In the genomic region with DNA sequence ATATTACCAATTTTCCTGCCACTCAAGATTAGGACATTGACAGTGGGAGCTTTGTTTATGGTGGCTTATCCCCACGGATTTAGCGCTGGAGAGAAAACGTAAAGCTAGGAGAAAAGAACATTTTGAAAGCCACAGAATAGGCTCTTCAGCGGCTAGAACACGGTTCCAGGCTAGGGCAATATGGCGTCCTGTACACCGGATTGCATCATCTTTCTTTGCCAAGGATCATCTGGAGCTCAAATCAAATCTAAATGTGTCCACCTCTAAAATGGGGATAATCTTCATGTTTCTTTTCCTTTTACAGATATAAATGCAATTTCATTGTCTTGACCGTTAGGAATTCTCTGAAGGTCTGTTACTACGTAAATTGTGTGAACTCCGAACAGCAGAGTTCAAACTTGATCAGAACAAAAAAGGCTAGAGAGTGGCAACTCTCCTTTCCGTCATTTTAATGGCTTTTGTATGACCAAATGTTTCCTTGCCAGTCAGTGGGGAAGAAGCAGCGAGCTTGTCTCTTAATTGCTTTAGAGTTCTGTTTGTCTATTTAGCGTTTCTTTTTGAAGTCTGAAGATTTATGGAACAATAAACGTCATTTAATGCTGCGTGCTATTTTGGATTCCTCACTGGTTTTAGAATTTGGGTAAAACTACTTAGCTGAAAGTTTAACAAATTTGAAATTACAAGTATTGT, we compare ENCODE assay signal across 1 cellular context.
TF ChIP-seq lines count a peak whose summit lies in the region.

No MANE protein-coding gene starts in this region.

TF ChIP-seq in H1, 55 proteins besides CTCF, POLR2A, EP300 and RAD21:
- TF ChIP-seq BACH1 (IDR thresholded peaks at IDR 0.05; ENCODE audit: low read length): no peak
- no peak for TF ChIP-seq RNF2 (IDR thresholded peaks at IDR 0.05; ENCODE audit: borderline replicate concordance, low read depth, low read length, missing control alignments, poor library complexity, severe bottlenecking)
- no peak for TF ChIP-seq JUND (IDR thresholded peaks at IDR 0.05; ENCODE audit: low read length)
- TF ChIP-seq SRF (IDR thresholded peaks at IDR 0.05; ENCODE audit: low read depth, low read length): no peak
- TF ChIP-seq HDAC6 (IDR thresholded peaks at IDR 0.05; ENCODE audit: low read depth, low read length): no peak
- TF ChIP-seq, protein P1, sequence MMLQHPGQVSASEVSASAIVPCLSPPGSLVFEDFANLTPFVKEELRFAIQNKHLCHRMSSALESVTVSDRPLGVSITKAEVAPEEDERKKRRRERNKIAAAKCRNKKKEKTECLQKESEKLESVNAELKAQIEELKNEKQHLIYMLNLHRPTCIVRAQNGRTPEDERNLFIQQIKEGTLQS (IDR thresholded peaks at IDR 0.05; ENCODE audit: insufficient read depth, low read depth, low read length): peak; percentile 64
- TF ChIP-seq CHD2 (IDR thresholded peaks at IDR 0.05; ENCODE audit: low read length): no peak
- TF ChIP-seq SP4 (IDR thresholded peaks at IDR 0.05; ENCODE audit: low read length): no peak
- TF ChIP-seq YY1 (IDR thresholded peaks at IDR 0.05; ENCODE audit: low read depth, low read length): 0 out of 2 replicates have a peak, but pooled peaks have one; percentile 64
- no peak for TF ChIP-seq HDAC2 (IDR thresholded peaks at IDR 0.05; ENCODE audit: borderline replicate concordance in 1 of 2, low read depth in 2 of 2, low read length in 2 of 2)
- TF ChIP-seq CEBPB (IDR thresholded peaks at IDR 0.05; ENCODE audit: low read depth, low read length): peak; percentile 89
- no peak for TF ChIP-seq RXRA (IDR thresholded peaks at IDR 0.05; ENCODE audit: insufficient read depth, low read depth, low read length)
- TF ChIP-seq RFX5 (IDR thresholded peaks at IDR 0.05; ENCODE audit: borderline replicate concordance, low read depth, low read length): no peak
- TF ChIP-seq CBX5 (IDR thresholded peaks at IDR 0.05; ENCODE audit: low read depth, low read length): no peak
- no peak for TF ChIP-seq ZNF274 (IDR thresholded peaks at IDR 0.05; ENCODE audit: borderline replicate concordance, extremely low read depth, low read length)
- TF ChIP-seq POU5F1 (IDR thresholded peaks at IDR 0.05; ENCODE audit: low read depth, low read length): no peak
- TF ChIP-seq MAFK (IDR thresholded peaks at IDR 0.05; ENCODE audit: low read depth, low read length): no peak
- no peak for TF ChIP-seq TCF12 (IDR thresholded peaks at IDR 0.05; ENCODE audit: low read depth, low read length)
